ENCODE assay signal across 14 cellular contexts in genomic region chr16:86823895-86824671, GRCh38.
DNase-seq lines count a peak whose midpoint lies in the region; ATAC-seq and TF ChIP-seq lines count a peak whose summit lies in the region.
"Had no signal": no experiment of that assay in that cellular context is flagged by ENCODE, and none has a peak within 500 bp of the region (broad histone marks: within the 10 kb centered on the region; RNA-seq: fewer than 3 reads in every experiment).

No MANE protein-coding gene starts in this region.

- ATAC-seq in HG02610 (IDR thresholded peaks at IDR 0.05; ENCODE audit: unreplicated experiment): no peak
- ATAC-seq: activated CD8-positive, alpha-beta memory T cell treated with anti-CD3 and anti-CD28 coated beads, Interleukin-2, amount 10 ng/mL, durations not matched to agents 7 days and 5 days; activated naive CD8-positive, alpha-beta T cell treated with anti-CD3 and anti-CD28 coated beads, Interleukin-2, amount 50 U/mL, for 24 hours had no signal

- no peak overlapping the region for H3K4me2 ChIP-seq in GM23248 (ENCODE audit: unreplicated experiment)

- peaks cover 75% of the 10 kb centered on the region for H3K27me3 ChIP-seq in GM23248 (replicated peaks; ENCODE audit: insufficient read depth)

- H3K9ac ChIP-seq in GM23248: no peak overlapping the region

- H3K36me3 ChIP-seq in GM23248 (ENCODE audit: low read depth): no peaks in the 10 kb centered on the region

- H3K27me3 Mint-ChIP-seq in CD14-positive monocyte (ENCODE audit: low read depth in 3 of 3): peaks cover 30 to 42% (median 32%) of the 10 kb centered on the region in 3 donors

- no peaks in the 10 kb centered on the region for H3F3A ChIP-seq in GM23248 (ENCODE audit: insufficient read depth)

- TF ChIP-seq CTCF in epithelial cell of esophagus (IDR thresholded peaks at IDR 0.05; ENCODE audit: insufficient read depth, low read depth, low read length, missing control alignments) (no peak), CD14-positive monocyte (IDR thresholded peaks at IDR 0.05) (no peak)

- in situ Hi-C loops in GM23248 (cut with MboI): no loop called here

- no peaks in the 10 kb centered on the region for H3K79me2 ChIP-seq in GM23248 (ENCODE audit: insufficient read depth)

- no peak overlapping the region for H3K4me3 ChIP-seq in GM23248
- H3K4me3 ChIP-seq in epithelial cell of esophagus (ENCODE audit: low read length): no peak overlapping the region

- DNase-seq in GM23248: peak; percentile 20
- peak; percentile 8 for DNase-seq in RKO (ENCODE audit: low spot score)
- peak; percentile 94 for DNase-seq in epithelial cell of esophagus (ENCODE audit: low read depth)
- peak; percentile 84 for DNase-seq in putamen (ENCODE audit: low spot score)
- no peak for DNase-seq in stimulated activated CD4-positive, alpha-beta T cell treated with anti-CD3 and anti-CD28 coated beads, Interleukin-2, amount 100 ng/mL, for 24 hours
- no peak for DNase-seq in DMS114 treated with DMSO at 0.1 percent for 48 hours (lab: John Stamatoyannopoulos, UW; ENCODE audit: unreplicated experiment)
- no peak for DNase-seq in CD14-positive monocyte (ENCODE audit: low spot score)
- DNase-seq: activated CD8-positive, alpha-beta memory T cell treated with anti-CD3 and anti-CD28 coated beads, Interleukin-2, amount 10 ng/mL, durations not matched to agents 7 days and 5 days; activated naive CD8-positive, alpha-beta T cell treated with anti-CD3 and anti-CD28 coated beads, Interleukin-2, amount 50 U/mL, for 24 hours; effector memory CD4-positive, alpha-beta T cell; HFFc6; RPMI8226; substantia nigra had no signal

- H3K9me3 Mint-ChIP-seq in CD14-positive monocyte: peaks cover 0 to 3% (median 0%) of the 10 kb centered on the region in 7 donors
- H3K9me3 Mint-ChIP-seq: activated naive CD8-positive, alpha-beta T cell treated with anti-CD3 and anti-CD28 coated beads, Interleukin-2, amount 50 U/mL, for 24 hours; HFFc6 had no signal

- intact Hi-C loops in CD14-positive monocyte (cut with micrococcal nuclease): no loop called here

- H2AFZ ChIP-seq in GM23248: no peak overlapping the region

- no peaks in the 10 kb centered on the region for H3K36me3 Mint-ChIP-seq in CD14-positive monocyte
- H3K36me3 Mint-ChIP-seq: activated CD8-positive, alpha-beta memory T cell treated with anti-CD3 and anti-CD28 coated beads, Interleukin-2, amount 10 ng/mL, durations not matched to agents 7 days and 5 days had no signal

- H3K27ac Mint-ChIP-seq in CD14-positive monocyte: no peak overlapping the region
- H3K27ac Mint-ChIP-seq: activated CD8-positive, alpha-beta memory T cell treated with anti-CD3 and anti-CD28 coated beads, Interleukin-2, amount 10 ng/mL, durations not matched to agents 7 days and 5 days; activated naive CD8-positive, alpha-beta T cell treated with anti-CD3 and anti-CD28 coated beads, Interleukin-2, amount 50 U/mL, for 24 hours; HFFc6 had no signal

- H3K4me3 Mint-ChIP-seq in CD14-positive monocyte: no peak overlapping the region
- H3K4me3 Mint-ChIP-seq: activated CD8-positive, alpha-beta memory T cell treated with anti-CD3 and anti-CD28 coated beads, Interleukin-2, amount 10 ng/mL, durations not matched to agents 7 days and 5 days; activated naive CD8-positive, alpha-beta T cell treated with anti-CD3 and anti-CD28 coated beads, Interleukin-2, amount 50 U/mL, for 24 hours; HFFc6 had no signal

- 76 to 78% methylated on average over 22 of the region's 22 CpGs for WGBS in GM23248 (ENCODE audit: low coverage in 1 of 2, low lambda C conversion rate in 2 of 2, missing lambda C conversion rate in 2 of 2), 2 experiments

- no peaks in the 10 kb centered on the region for H3K4me1 ChIP-seq in GM23248 (ENCODE audit: insufficient read depth)

- H3K27ac ChIP-seq in GM23248: no peak overlapping the region

- H3K4me1 Mint-ChIP-seq in CD14-positive monocyte: no peaks in the 10 kb centered on the region
- H3K4me1 Mint-ChIP-seq: activated naive CD8-positive, alpha-beta T cell treated with anti-CD3 and anti-CD28 coated beads, Interleukin-2, amount 50 U/mL, for 24 hours had no signal

- H4K20me1 ChIP-seq in GM23248 (ENCODE audit: insufficient read depth): no peaks in the 10 kb centered on the region

- H3K9me3 ChIP-seq in GM23248 (ENCODE audit: low read depth): no peaks in the 10 kb centered on the region

- no peaks in the 10 kb centered on the region for H3K9me2 ChIP-seq in GM23248 (ENCODE audit: insufficient read depth)

Comparison
In these comparisons a context has a peak if more than half of its experiments do, and no peak if none do; other contexts are left out.
1. DNase-seq: peak in GM23248 (single experiment), RKO (single experiment), epithelial cell of esophagus (single experiment) and putamen (single experiment); none in stimulated activated CD4-positive, alpha-beta T cell treated with anti-CD3 and anti-CD28 coated beads, Interleukin-2, amount 100 ng/mL, for 24 hours (0 of 2), DMS114 treated with DMSO at 0.1 percent for 48 hours (single experiment) and CD14-positive monocyte (single experiment).